ENCODE assay signal across 8 cellular contexts in genomic region chr3:124688580-124689454, GRCh38. TPM values are rescaled to one million over a fixed set of nuclear protein-coding genes. Genes with fewer than 3 reads are reported as not detected.
DNase-seq lines count a peak whose midpoint lies in the region; ATAC-seq and TF ChIP-seq lines count a peak whose summit lies in the region.

No MANE protein-coding gene starts in this region.

- H3K9ac ChIP-seq in OCI-LY1 (ENCODE audit: low read length), result no peak overlapping the region

- H3K27me3 ChIP-seq in DOHH2 (ENCODE audit: control insufficient read depth, low read length) (peaks cover 11% of the 10 kb centered on the region), OCI-LY1 (ENCODE audit: insufficient read depth, low read length) (peaks cover 4% of the 10 kb centered on the region; the same call in 1 of the 2 replicates)
- peaks cover 0 to 4% of the 10 kb centered on the region in 2 donors for H3K27me3 ChIP-seq in naive thymus-derived CD4-positive, alpha-beta T cell (ENCODE audit: control insufficient read depth in 2 of 2, insufficient read depth in 2 of 2, low read length in 2 of 2)

- H3K4me1 ChIP-seq in DOHH2 (ENCODE audit: control insufficient read depth, low read length), result no peaks in the 10 kb centered on the region
- H3K4me1 ChIP-seq in OCI-LY1 (ENCODE audit: insufficient read depth, low read length, severe bottlenecking), result no peaks in the 10 kb centered on the region
- no peaks in the 10 kb centered on the region for H3K4me1 ChIP-seq in naive thymus-derived CD4-positive, alpha-beta T cell (ENCODE audit: control insufficient read depth in 2 of 2, insufficient read depth in 2 of 2, low read length in 2 of 2)

- H3K9me2 ChIP-seq in DOHH2 (replicated peaks; ENCODE audit: control insufficient read depth, low read length), result no peaks in the 10 kb centered on the region
- H3K9me2 ChIP-seq in OCI-LY1 (ENCODE audit: low read depth, low read length), result no peaks in the 10 kb centered on the region

- no peaks in the 10 kb centered on the region for H4K20me1 ChIP-seq in DOHH2 (ENCODE audit: control insufficient read depth, insufficient read depth, low read depth, low read length)
- H4K20me1 ChIP-seq in OCI-LY1 (ENCODE audit: insufficient read depth, low read length), result no peaks in the 10 kb centered on the region

- TF ChIP-seq POLR2A in erythroblast (IDR thresholded peaks at IDR 0.05; ENCODE audit: low read length), result no peak

- H3K79me2 ChIP-seq in DOHH2 (ENCODE audit: control insufficient read depth, low read length), result no peaks in the 10 kb centered on the region
- H3K79me2 ChIP-seq in OCI-LY1 (ENCODE audit: insufficient read depth, low read length), result no peaks in the 10 kb centered on the region

- intact Hi-C loops in naive thymus-derived CD4-positive, alpha-beta T cell (cut with micrococcal nuclease), result loop anchor here (1.0 to 5.0 kb wide), 5 partner anchors 67 to 212 kb away; no protein-coding TSS in a partner anchor

- no peaks in the 10 kb centered on the region for H3K9me3 ChIP-seq in DOHH2 (ENCODE audit: control insufficient read depth, insufficient read depth, low read length)
- H3K9me3 ChIP-seq in OCI-LY1 (ENCODE audit: low read length), result no peaks in the 10 kb centered on the region
- no peaks in the 10 kb centered on the region for H3K9me3 ChIP-seq in naive thymus-derived CD4-positive, alpha-beta T cell (ENCODE audit: control insufficient read depth in 2 of 3, low read length in 3 of 3)

- H3K4me1 Mint-ChIP-seq in naive thymus-derived CD4-positive, alpha-beta T cell, result peaks cover 0 to 7% (median 2%) of the 10 kb centered on the region in 7 donors

- H3F3A ChIP-seq in DOHH2 (ENCODE audit: control insufficient read depth, insufficient read depth) (no peaks in the 10 kb centered on the region), OCI-LY1 (ENCODE audit: insufficient read depth, low read length) (no peaks in the 10 kb centered on the region)

- no peaks in the 10 kb centered on the region for H3K36me3 ChIP-seq in DOHH2 (ENCODE audit: control insufficient read depth, low read length)
- H3K36me3 ChIP-seq in OCI-LY1 (ENCODE audit: insufficient read depth, low read length), result no peaks in the 10 kb centered on the region
- H3K36me3 ChIP-seq in naive thymus-derived CD4-positive, alpha-beta T cell (ENCODE audit: control insufficient read depth in 2 of 3, insufficient read depth in 3 of 3, low read length in 3 of 3), result no peaks in the 10 kb centered on the region

- no peak overlapping the region for H2AFZ ChIP-seq in OCI-LY1 (ENCODE audit: low read length)

- no peaks in the 10 kb centered on the region for H3K36me3 Mint-ChIP-seq in naive thymus-derived CD4-positive, alpha-beta T cell

- peak; percentile 90 for ATAC-seq in naive thymus-derived CD4-positive, alpha-beta T cell
- ATAC-seq in GM19351 (IDR thresholded peaks at IDR 0.05; ENCODE audit: unreplicated experiment), result no peak

- no peak overlapping the region for H3K27ac Mint-ChIP-seq in naive thymus-derived CD4-positive, alpha-beta T cell

- TF ChIP-seq CTCF in DOHH2 (IDR thresholded peaks at IDR 0.05; ENCODE audit: low read depth, low read length, poor library complexity, severe bottlenecking) (peak; percentile 76), OCI-LY1 (IDR thresholded peaks at IDR 0.05; ENCODE audit: low read length) (peak; percentile 69)

- CTCF ChIA-PET in naive thymus-derived CD4-positive, alpha-beta T cell (lab: Charles Lee), result interaction anchor here (0.6 to 5.4 kb wide), 12 partner anchors 9 to 1737 kb away, joined by 3 to 26 read pairs (median 4); no protein-coding TSS in a partner anchor

- H3K27me3 Mint-ChIP-seq in naive thymus-derived CD4-positive, alpha-beta T cell, result peaks cover 0 to 56% (median 18%) of the 10 kb centered on the region in 5 donors

- POLR2A ChIA-PET in naive thymus-derived CD4-positive, alpha-beta T cell (lab: Charles Lee), result no interaction called here

- H3K9me3 Mint-ChIP-seq in naive thymus-derived CD4-positive, alpha-beta T cell, result peaks cover 0 to 2% (median 0%) of the 10 kb centered on the region in 11 donors

- H3K4me3 Mint-ChIP-seq in naive thymus-derived CD4-positive, alpha-beta T cell, result no peak overlapping the region

- DNase-seq in HS-27A (ENCODE audit: low read depth) (peak; percentile 65), erythroblast (lab: John Stamatoyannopoulos, UW) (peak; percentile 71 to 86)
- peak; percentile 85 for DNase-seq in activated CD8-positive, alpha-beta memory T cell treated with anti-CD3 and anti-CD28 coated beads, Interleukin-2, amount 50 U/mL, for 48 hours
- DNase-seq in naive thymus-derived CD4-positive, alpha-beta T cell, result peak; percentile 26 to 69 (median 49)
- peak; percentile 36 to 52 for DNase-seq in stimulated activated CD8-positive, alpha-beta memory T cell treated with anti-CD3 and anti-CD28 coated beads, Interleukin-7, amount 100 ng/mL, for 48 hours (ENCODE audit: extremely low read depth in 1 of 2, low read depth in 1 of 2)

- H3K27ac ChIP-seq in DOHH2 (ENCODE audit: low read depth, low read length), result no peak overlapping the region
- H3K27ac ChIP-seq in OCI-LY1 (ENCODE audit: low read depth, low read length, poor library complexity, severe bottlenecking), result no peak overlapping the region
- H3K27ac ChIP-seq in naive thymus-derived CD4-positive, alpha-beta T cell (ENCODE audit: low read depth, low read length), result no peak overlapping the region

- H3K4me3 ChIP-seq in DOHH2 (ENCODE audit: low read length) (no peak overlapping the region), OCI-LY1 (ENCODE audit: low read depth, low read length, poor library complexity, severe bottlenecking) (no peak overlapping the region)
- H3K4me3 ChIP-seq in naive thymus-derived CD4-positive, alpha-beta T cell (ENCODE audit: low read length), result no peak overlapping the region

- no peak overlapping the region for H3K4me2 ChIP-seq in DOHH2 (ENCODE audit: low read length)
- H3K4me2 ChIP-seq in OCI-LY1 (ENCODE audit: low read length), result no peak overlapping the region

RNA-seq across cellular contexts. Expression of gene UMPS, which starts 41.4 kb away (rescaled TPM):
- total RNA-seq in naive thymus-derived CD4-positive, alpha-beta T cell, result 10 to 100 TPM; 13.2 to 34.8 (median 24.8) TPM
- polyA plus RNA-seq in naive thymus-derived CD4-positive, alpha-beta T cell, result 10 to 100 TPM; 22.8 to 41.8 TPM
